ENCODE assay signal across 21 cellular contexts in genomic region chr2:212929116-212929515, GRCh38.
DNase-seq lines count a peak whose midpoint lies in the region; ATAC-seq and TF ChIP-seq lines count a peak whose summit lies in the region.
"Had no signal": no experiment of that assay in that cellular context is flagged by ENCODE, and none has a peak within 500 bp of the region (broad histone marks: within the 10 kb centered on the region; RNA-seq: fewer than 3 reads in every experiment).

No MANE protein-coding gene starts in this region.

- no peak overlapping the region for H2AFZ ChIP-seq in HCT116 (ENCODE audit: low read depth, low read length, poor library complexity, severe bottlenecking)

- H3K27ac Mint-ChIP-seq in Caco-2 (ENCODE audit: unreplicated experiment), result no peak overlapping the region
- H3K27ac Mint-ChIP-seq: activated naive CD4-positive, alpha-beta T cell treated with anti-CD3 and anti-CD28 coated beads, Interleukin-2, amount 50 U/mL, for 24 hours; B cell; brain; natural killer cell had no signal

- ATAC-seq in GM18519 (IDR thresholded peaks at IDR 0.05; ENCODE audit: low FRiP score, unreplicated experiment) (peak; percentile 47), HCT116 (peak; percentile 11; the same call in 1 of the 2 replicates), RWPE2 (ENCODE audit: low read depth) (peak; percentile 52), heart left ventricle (no peak)
- ATAC-seq: natural killer cell had no signal

- RAD21 ChIA-PET in HCT116 (lab: Charles Lee; ENCODE audit: low non-redundant PET in 1 of 2, low total read pairs in 2 of 2, uncharacterized antibody in 2 of 2, unreplicated experiment in 2 of 2), result no interaction called here

- H3K4me1 Mint-ChIP-seq in Caco-2 (ENCODE audit: low read depth, unreplicated experiment), result peaks cover 11% of the 10 kb centered on the region
- H3K4me1 Mint-ChIP-seq: activated naive CD4-positive, alpha-beta T cell treated with anti-CD3 and anti-CD28 coated beads, Interleukin-2, amount 50 U/mL, for 24 hours; B cell had no signal

- no peaks in the 10 kb centered on the region for H3K9me3 ChIP-seq in HCT116 (ENCODE audit: control insufficient read depth in 1 of 2, insufficient read depth in 1 of 2, low read depth in 1 of 2, low read length in 2 of 2)
- peaks cover 6% of the 10 kb centered on the region for H3K9me3 ChIP-seq in RWPE2 (ENCODE audit: severe bottlenecking)
- peaks cover 0 to 9% (median 2%) of the 10 kb centered on the region in 12 donors for H3K9me3 ChIP-seq in heart left ventricle
- peaks cover 5% of the 10 kb centered on the region; the same call in 1 of the 2 replicates for H3K9me3 ChIP-seq in Caco-2
- H3K9me3 ChIP-seq: pancreas had no signal

- BruUV-seq in HCT116 (replicated peaks; lab: Mats Ljungman, UMichigan) (no TSS peak), Caco-2 (replicated peaks; lab: Mats Ljungman, UMichigan) (no TSS peak)

- H3K36me3 ChIP-seq in HCT116 (ENCODE audit: control insufficient read depth in 1 of 2, insufficient read depth in 2 of 2, low read length in 2 of 2) (no peaks in the 10 kb centered on the region), RWPE2 (ENCODE audit: low read depth) (no peaks in the 10 kb centered on the region), heart left ventricle (no peaks in the 10 kb centered on the region), Caco-2 (ENCODE audit: control insufficient read depth, insufficient read depth, low read length) (no peaks in the 10 kb centered on the region)
- H3K36me3 ChIP-seq: pancreas, tibial nerve had no signal

- H3K79me2 ChIP-seq in HCT116 (ENCODE audit: insufficient read depth, low read length), result no peaks in the 10 kb centered on the region

- no peaks in the 10 kb centered on the region for H3K27me3 ChIP-seq in HCT116 (ENCODE audit: insufficient read depth, low read length)
- no peaks in the 10 kb centered on the region for H3K27me3 ChIP-seq in RWPE2 (ENCODE audit: insufficient read depth, poor library complexity, severe bottlenecking)
- H3K27me3 ChIP-seq in heart left ventricle, result no peaks in the 10 kb centered on the region
- no peaks in the 10 kb centered on the region for H3K27me3 ChIP-seq in Caco-2 (replicated peaks; ENCODE audit: control insufficient read depth, insufficient read depth, low read length)
- H3K27me3 ChIP-seq: pancreas, tibial nerve had no signal

- WGBS in heart left ventricle, 4 donors, result 78 to 87% (median 83%) methylated on average over 2 of the region's 2 CpGs

- TF ChIP-seq CTCF in HCT116 (IDR thresholded peaks at IDR 0.05 in 2 of 3, conservative IDR thresholded peaks at IDR 0.05 in 1 of 3; ENCODE audit: borderline replicate concordance in 1 of 3, insufficient read depth in 1 of 3, low read depth in 2 of 3, low read length in 2 of 3), result no peak
- no peak for TF ChIP-seq CTCF in RWPE2 (IDR thresholded peaks at IDR 0.05; ENCODE audit: poor library complexity, severe bottlenecking)
- TF ChIP-seq CTCF in heart left ventricle (IDR thresholded peaks at IDR 0.05), result no peak
- no peak for TF ChIP-seq CTCF in Caco-2 (IDR thresholded peaks at IDR 0.05; ENCODE audit: insufficient read depth in 1 of 2, low read depth in 1 of 2, low read length in 1 of 2, severe bottlenecking in 1 of 2, unreplicated experiment in 1 of 2)

- H3K4me2 ChIP-seq in HCT116 (ENCODE audit: low read length), result peak overlapping the region; percentile 34

- no peaks in the 10 kb centered on the region for H3K36me3 Mint-ChIP-seq in Caco-2 (ENCODE audit: insufficient read depth, unreplicated experiment)
- H3K36me3 Mint-ChIP-seq: activated naive CD4-positive, alpha-beta T cell treated with anti-CD3 and anti-CD28 coated beads, Interleukin-2, amount 50 U/mL, for 24 hours; brain had no signal

- H3K4me3 ChIP-seq in HCT116 (replicated peaks in 1 of 2; ENCODE audit: low read depth in 1 of 2, low read length in 2 of 2) (no peak overlapping the region), RWPE2 (ENCODE audit: severe bottlenecking) (no peak overlapping the region), heart left ventricle (no peak overlapping the region), Caco-2 (ENCODE audit: low read depth, low read length) (no peak overlapping the region)
- H3K4me3 ChIP-seq: coronary artery, pancreas, tibial nerve had no signal

- peaks cover 9% of the 10 kb centered on the region for H3K9me3 Mint-ChIP-seq in Caco-2 (ENCODE audit: unreplicated experiment)
- H3K9me3 Mint-ChIP-seq: activated naive CD4-positive, alpha-beta T cell treated with anti-CD3 and anti-CD28 coated beads, Interleukin-2, amount 50 U/mL, for 24 hours had no signal

- POLR2A ChIA-PET in HCT116 (lab: Charles Lee) (no interaction called here), Caco-2 (lab: Charles Lee) (no interaction called here)

- no peak for DNase-seq in HCT116 (ENCODE audit: low read depth, low spot score)
- DNase-seq in RWPE2 (ENCODE audit: low spot score), result no peak
- peak; percentile 35 for DNase-seq in kidney glomerular epithelial cell (lab: John Stamatoyannopoulos, UW)
- DNase-seq in SW 1271 (lab: John Stamatoyannopoulos, UW), result no peak
- no peak for DNase-seq in heart left ventricle
- DNase-seq in Caco-2, result no peak
- DNase-seq: EL; foreskin melanocyte; Kasumi-1; left cardiac atrium; natural killer cell; NCI-H524; pancreas; Right ventricle myocardium superior; stimulated activated naive CD4-positive, alpha-beta T cell had no signal

- no peaks in the 10 kb centered on the region for H4K20me1 ChIP-seq in HCT116 (ENCODE audit: insufficient read depth)

- no peak overlapping the region for H3K27ac ChIP-seq in HCT116 (ENCODE audit: low read depth, low read length)
- peak overlapping the region; percentile 19 for H3K27ac ChIP-seq in RWPE2 (ENCODE audit: poor library complexity, severe bottlenecking)
- no peak overlapping the region for H3K27ac ChIP-seq in heart left ventricle
- H3K27ac ChIP-seq: pancreas had no signal

- CTCF ChIA-PET in HCT116 (lab: Charles Lee) (no interaction called here), Caco-2 (lab: Charles Lee) (no interaction called here)

- H3K4me3 Mint-ChIP-seq in Caco-2 (ENCODE audit: unreplicated experiment), result no peak overlapping the region
- H3K4me3 Mint-ChIP-seq: activated naive CD4-positive, alpha-beta T cell treated with anti-CD3 and anti-CD28 coated beads, Interleukin-2, amount 50 U/mL, for 24 hours; B cell; brain; natural killer cell had no signal

- TF ChIP-seq RAD21 in HCT116 (IDR thresholded peaks at IDR 0.05; ENCODE audit: low read depth), result no peak

- TF ChIP-seq POLR2A in HCT116 (IDR thresholded peaks at IDR 0.05; ENCODE audit: borderline replicate concordance, extremely low read depth, insufficient read depth, insufficient read length) (no peak), heart left ventricle (IDR thresholded peaks at IDR 0.05) (no peak)

- no peak overlapping the region for H3K9ac ChIP-seq in HCT116 (ENCODE audit: low read length)

- H3K9me2 ChIP-seq in HCT116 (ENCODE audit: insufficient read depth), result no peaks in the 10 kb centered on the region

- intact Hi-C loops in HCT116 (cut with micrococcal nuclease), result no loop called here
- intact Hi-C loops in heart left ventricle (cut with DNase I), result no loop called here
- intact Hi-C loops in Caco-2 (cut with micrococcal nuclease; ENCODE audit: unreplicated experiment), result no loop called here

- H3K27me3 Mint-ChIP-seq in Caco-2 (ENCODE audit: insufficient read depth, unreplicated experiment), result no peaks in the 10 kb centered on the region
- H3K27me3 Mint-ChIP-seq: activated naive CD4-positive, alpha-beta T cell treated with anti-CD3 and anti-CD28 coated beads, Interleukin-2, amount 50 U/mL, for 24 hours; B cell; brain had no signal

- peaks cover 0 to 15% of the 10 kb centered on the region in 2 experiments; a peak in 3 of 4 replicates for H3K4me1 ChIP-seq in HCT116 (ENCODE audit: control insufficient read depth in 1 of 2, insufficient read depth in 2 of 2, low read length in 2 of 2)
- H3K4me1 ChIP-seq in RWPE2 (ENCODE audit: insufficient read depth, poor library complexity, severe bottlenecking), result peaks cover 14% of the 10 kb centered on the region
- H3K4me1 ChIP-seq in heart left ventricle, result peaks cover 0 to 4% (median 0%) of the 10 kb centered on the region in 12 donors
- H3K4me1 ChIP-seq in Caco-2, result peaks cover 15% of the 10 kb centered on the region; the same call in 1 of the 2 replicates
- H3K4me1 ChIP-seq: pancreas had no signal

TF ChIP-seq in HCT116, 20 proteins besides CTCF, POLR2A, EP300 and RAD21:
- TF ChIP-seq MAX (IDR thresholded peaks at IDR 0.05), result no peak
- TF ChIP-seq POLR2AphosphoS5 (IDR thresholded peaks at IDR 0.05; ENCODE audit: low read depth, low read length), result no peak
- no peak for TF ChIP-seq ZBTB33 (IDR thresholded peaks at IDR 0.05; ENCODE audit: extremely low read depth, insufficient replicate concordance, low read length)
- TF ChIP-seq ATF3 (IDR thresholded peaks at IDR 0.05), result no peak
- 0 out of 2 replicates have a peak, but pooled peaks have one; percentile 33 for TF ChIP-seq SP1 (IDR thresholded peaks at IDR 0.05; ENCODE audit: low read depth)
- peak; percentile 63; the same call in 1 of the 2 replicates for TF ChIP-seq FOSL1 (IDR thresholded peaks at IDR 0.05; ENCODE audit: low read depth)
- no peak for TF ChIP-seq SRF (IDR thresholded peaks at IDR 0.05; ENCODE audit: low read depth)
- no peak for TF ChIP-seq ELF1 (IDR thresholded peaks at IDR 0.05; ENCODE audit: borderline replicate concordance, low read depth)
- TF ChIP-seq EZH2 (IDR thresholded peaks at IDR 0.05), result no peak
- TF ChIP-seq JUND (IDR thresholded peaks at IDR 0.05), result peak; percentile 47

Comparison
In these comparisons a context has a peak if more than half of its experiments do, and no peak if none do; other contexts are left out.
1. ATAC-seq: peak in GM18519 (single experiment), HCT116 (single experiment) and RWPE2 (single experiment); none in heart left ventricle (0 of 4).